ENCODE assay signal across 11 cellular contexts in the genomic region with DNA sequence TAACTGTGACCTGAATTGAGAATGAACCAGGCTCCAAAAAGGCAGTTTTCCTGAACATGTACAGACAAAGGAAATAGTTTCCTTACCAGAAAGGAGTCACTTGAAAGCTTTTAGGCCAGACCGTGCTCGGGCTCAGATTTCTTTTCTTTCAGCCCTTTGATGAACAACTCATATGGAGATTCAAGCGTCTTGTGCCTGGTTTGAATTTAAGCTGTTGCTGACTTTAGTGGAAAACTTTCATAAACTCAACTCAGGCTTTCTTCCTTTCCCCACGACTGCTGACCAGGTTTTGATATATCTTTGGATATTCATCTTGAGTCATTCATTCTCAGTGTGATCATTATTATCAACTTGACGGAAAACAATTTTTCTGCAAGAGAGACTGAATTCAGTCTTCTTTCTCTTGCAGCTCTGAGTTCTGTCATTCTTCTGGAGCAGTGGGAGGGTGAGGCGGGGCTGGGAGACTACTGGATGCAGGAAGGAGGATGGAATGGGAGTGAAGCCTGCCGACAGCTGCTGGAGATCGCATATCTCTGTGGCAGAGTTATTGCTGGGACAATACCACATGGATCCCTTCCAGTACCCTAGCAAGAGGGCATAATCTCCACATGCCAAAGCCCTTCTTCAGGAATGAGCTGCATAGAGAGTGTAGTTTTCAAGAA.
DNase-seq lines count a peak whose midpoint lies in the region; ATAC-seq and TF ChIP-seq lines count a peak whose summit lies in the region.
"Had no signal": no experiment of that assay in that cellular context is flagged by ENCODE, and none has a peak within 500 bp of the region (broad histone marks: within the 10 kb centered on the region; RNA-seq: fewer than 3 reads in every experiment).

No MANE protein-coding gene starts in this region.

- TF ChIP-seq CTCF in fibroblast of mammary gland (conservative IDR thresholded peaks at IDR 0.05; ENCODE audit: control insufficient read depth, insufficient read depth, low read depth, low read length), result no peak
- no peak for TF ChIP-seq CTCF in upper lobe of right lung (IDR thresholded peaks at IDR 0.05)

- ATAC-seq in upper lobe of right lung, result peak; percentile 47
- no peak for ATAC-seq in stimulated activated naive CD8-positive, alpha-beta T cell treated with anti-CD3 and anti-CD28 coated beads, Interleukin-15, Interleukin-2, amounts not matched to agents 100 U/mL and 50 U/mL, for 24 hours

- DNase-seq in RPMI7951 (ENCODE audit: low read depth) (peak; percentile 19), fibroblast of mammary gland (ENCODE audit: low read depth) (peak; percentile 59), myocyte (ENCODE audit: low read depth) (peak; percentile 96), upper lobe of right lung (no peak), OCI-M1 (lab: John Stamatoyannopoulos, UW) (no peak)
- DNase-seq in stimulated activated naive CD8-positive, alpha-beta T cell treated with anti-CD3 and anti-CD28 coated beads, Interleukin-15, Interleukin-2, amounts not matched to agents 100 U/mL and 50 U/mL, for 24 hours, result no peak
- no peak for DNase-seq in effector memory CD4-positive, alpha-beta T cell
- DNase-seq: activated CD4-positive, alpha-beta T cell treated with anti-CD3 and anti-CD28 coated beads for 48 hours; activated naive CD4-positive, alpha-beta T cell treated with anti-CD3 and anti-CD28 coated beads, Interleukin-2, amount 50 U/mL, for 16 hours; NCI-H345 had no signal

- peak overlapping the region; percentile 32 for H3K27ac ChIP-seq in upper lobe of right lung
- H3K27ac ChIP-seq in effector memory CD4-positive, alpha-beta T cell (ENCODE audit: insufficient read depth, low read length, poor library complexity, severe bottlenecking), result no peak overlapping the region
- H3K27ac ChIP-seq: SK-N-MC had no signal

- peaks cover 12% of the 10 kb centered on the region for H3K4me1 ChIP-seq in upper lobe of right lung
- no peaks in the 10 kb centered on the region for H3K4me1 ChIP-seq in effector memory CD4-positive, alpha-beta T cell (ENCODE audit: control insufficient read depth, insufficient read depth, low read length, poor library complexity, severe bottlenecking)

- H3K9me3 ChIP-seq in upper lobe of right lung, result no peaks in the 10 kb centered on the region
- no peaks in the 10 kb centered on the region for H3K9me3 ChIP-seq in effector memory CD4-positive, alpha-beta T cell (ENCODE audit: control insufficient read depth, low read length)

- no peaks in the 10 kb centered on the region for H3K36me3 ChIP-seq in upper lobe of right lung
- no peaks in the 10 kb centered on the region for H3K36me3 ChIP-seq in effector memory CD4-positive, alpha-beta T cell (ENCODE audit: control insufficient read depth, insufficient read depth, low read length)

- intact Hi-C loops in upper lobe of right lung (cut with DNase I), result no loop called here

- H3K27me3 ChIP-seq in upper lobe of right lung, result no peaks in the 10 kb centered on the region
- H3K27me3 ChIP-seq in effector memory CD4-positive, alpha-beta T cell (replicated peaks; ENCODE audit: control insufficient read depth, insufficient read depth, low read length, poor library complexity, severe bottlenecking), result no peaks in the 10 kb centered on the region

- H3K4me3 ChIP-seq in fibroblast of mammary gland (ENCODE audit: control insufficient read depth, low read depth, low read length) (no peak overlapping the region), upper lobe of right lung (no peak overlapping the region)
- H3K4me3 ChIP-seq in effector memory CD4-positive, alpha-beta T cell (ENCODE audit: insufficient read depth, low read depth, low read length, poor library complexity, severe bottlenecking), result no peak overlapping the region
- H3K4me3 ChIP-seq: SK-N-MC had no signal

Comparison
In these comparisons a context has a peak if more than half of its experiments do, and no peak if none do; other contexts are left out.
1. DNase-seq: peak in RPMI7951 (single experiment), fibroblast of mammary gland (single experiment) and myocyte (single experiment); none in upper lobe of right lung (single experiment), OCI-M1 (single experiment), stimulated activated naive CD8-positive, alpha-beta T cell treated with anti-CD3 and anti-CD28 coated beads, Interleukin-15, Interleukin-2, amounts not matched to agents 100 U/mL and 50 U/mL, for 24 hours (single experiment) and effector memory CD4-positive, alpha-beta T cell (0 of 3).